16 cellular contexts compared by ENCODE assay signal in genomic region chr9:21902112-21902511, GRCh38.
DNase-seq lines count a peak whose midpoint lies in the region; ATAC-seq, FAIRE-seq and TF ChIP-seq lines count a peak whose summit lies in the region.
"Had no signal": no experiment of that assay in that cellular context is flagged by ENCODE, and none has a peak within 500 bp of the region (broad histone marks: within the 10 kb centered on the region; RNA-seq: fewer than 3 reads in every experiment).

No MANE protein-coding gene starts in this region.

- H3K27ac ChIP-seq in psoas muscle, result no peak overlapping the region
- H3K27ac ChIP-seq: spleen had no signal

- H3K27me3 ChIP-seq in psoas muscle (ENCODE audit: insufficient read depth in 3 of 3, low read length in 2 of 3), result no peaks in the 10 kb centered on the region
- H3K27me3 ChIP-seq: MG63, spleen had no signal

- intact Hi-C loops in psoas muscle (cut with DNase I), result no loop called here

- H3K4me3 ChIP-seq in psoas muscle, result no peak overlapping the region
- H3K4me3 ChIP-seq: lung, MG63, spleen had no signal

- no peak for FAIRE-seq in GM19239 (lab: Jason Lieb, UNC)
- FAIRE-seq: RCC 7860 had no signal

- WGBS in psoas muscle, 3 donors, result 52 to 79% (median 73%) methylated on average over 1 of the region's 1 CpG

- H3K4me1 ChIP-seq in psoas muscle, result no peaks in the 10 kb centered on the region
- H3K4me1 ChIP-seq: spleen had no signal

- peaks cover 20% of the 10 kb centered on the region for H3K9me3 ChIP-seq in psoas muscle
- H3K9me3 ChIP-seq: MG63 had no signal

- no peak for TF ChIP-seq CTCF in psoas muscle (IDR thresholded peaks at IDR 0.05)

- DNase-seq in MV-4-11 (lab: John Stamatoyannopoulos, UW) (peak; percentile 94), iris pigment epithelial cell (ENCODE audit: low read depth) (peak; percentile 16), GM19239 (ENCODE audit: insufficient read length, low spot score) (no peak), psoas muscle (no peak)
- DNase-seq in activated CD8-positive, alpha-beta memory T cell treated with anti-CD3 and anti-CD28 coated beads for 24 hours, result no peak
- DNase-seq: activated naive CD4-positive, alpha-beta T cell treated with anti-CD3 and anti-CD28 coated beads, Interleukin-2, amount 50 U/mL, for 16 hours; CD4-positive, CD25-positive, alpha-beta regulatory T cell; hypothalamus; MG63; occipital lobe; spleen; T1000 had no signal

- no peaks in the 10 kb centered on the region for H3K36me3 ChIP-seq in psoas muscle (ENCODE audit: insufficient read depth in 1 of 2, low read depth in 1 of 2)
- H3K36me3 ChIP-seq: MG63 had no signal

- ATAC-seq in GM18870 (IDR thresholded peaks at IDR 0.05; ENCODE audit: unreplicated experiment), result peak; percentile 71
- peak; percentile 78 for ATAC-seq in HG02981 (IDR thresholded peaks at IDR 0.05; ENCODE audit: unreplicated experiment)
- ATAC-seq in psoas muscle, result no peak

Comparison
In these comparisons a context has a peak if more than half of its experiments do, and no peak if none do; other contexts are left out.
1. ATAC-seq: peak in GM18870 (single experiment) and HG02981 (single experiment); none in psoas muscle (0 of 4).
2. DNase-seq: peak in MV-4-11 (single experiment) and iris pigment epithelial cell (single experiment); none in GM19239 (single experiment), activated CD8-positive, alpha-beta memory T cell treated with anti-CD3 and anti-CD28 coated beads for 24 hours (single experiment) and psoas muscle (0 of 2).